15 cellular contexts compared by ENCODE assay signal in genomic region chr9:79263666-79264460, GRCh38.
DNase-seq lines count a peak whose midpoint lies in the region; ATAC-seq, FAIRE-seq and TF ChIP-seq lines count a peak whose summit lies in the region.
"Had no signal": no experiment of that assay in that cellular context is flagged by ENCODE, and none has a peak within 500 bp of the region (broad histone marks: within the 10 kb centered on the region; RNA-seq: fewer than 3 reads in every experiment).

No MANE protein-coding gene starts in this region.

- no peaks in the 10 kb centered on the region for H3K36me3 ChIP-seq in stomach

- 59 to 70% (median 65%) methylated on average over 3 of the region's 3 CpGs for WGBS in stomach, 5 donors

- TF ChIP-seq EP300 in stomach (IDR thresholded peaks at IDR 0.05), result no peak

- no peak overlapping the region for H3K4me3 ChIP-seq in stomach
- H3K4me3 ChIP-seq: mucosa of descending colon had no signal

- H3K36me3 Mint-ChIP-seq in dendritic cell treated with granulocyte-macrophage colony-stimulating factor and Interleukin-4, amounts not matched to agents 40 ng/mL and 50 ng/mL, for 4 days (ENCODE audit: low read depth), result peaks cover 6% of the 10 kb centered on the region
- H3K36me3 Mint-ChIP-seq: activated CD4-positive, alpha-beta memory T cell treated with anti-CD3 and anti-CD28 coated beads for 36 hours had no signal

- H3K4me1 ChIP-seq in stomach, result no peaks in the 10 kb centered on the region

- H3K27ac ChIP-seq in stomach, result no peak overlapping the region

- H3K27ac Mint-ChIP-seq in dendritic cell treated with granulocyte-macrophage colony-stimulating factor and Interleukin-4, amounts not matched to agents 40 ng/mL and 50 ng/mL, for 4 days, result no peak overlapping the region
- H3K27ac Mint-ChIP-seq: activated CD4-positive, alpha-beta memory T cell treated with anti-CD3 and anti-CD28 coated beads for 36 hours; progenitor cell of endocrine pancreas had no signal

- TF ChIP-seq CTCF in stomach (IDR thresholded peaks at IDR 0.05), result no peak

- H3K4me3 Mint-ChIP-seq in dendritic cell treated with granulocyte-macrophage colony-stimulating factor and Interleukin-4, amounts not matched to agents 40 ng/mL and 50 ng/mL, for 4 days, result peak overlapping the region; percentile 1
- H3K4me3 Mint-ChIP-seq: activated CD4-positive, alpha-beta memory T cell treated with anti-CD3 and anti-CD28 coated beads for 36 hours had no signal

- H3K27me3 Mint-ChIP-seq in dendritic cell treated with granulocyte-macrophage colony-stimulating factor and Interleukin-4, amounts not matched to agents 40 ng/mL and 50 ng/mL, for 4 days, result no peaks in the 10 kb centered on the region

- H3K27me3 ChIP-seq in stomach, result no peaks in the 10 kb centered on the region

- intact Hi-C loops in dendritic cell treated with granulocyte-macrophage colony-stimulating factor and Interleukin-4, amounts not matched to agents 40 ng/mL and 50 ng/mL, for 4 days (cut with micrococcal nuclease), result no loop called here
- intact Hi-C loops in stomach (cut with DNase I; ENCODE audit: low total_unique reads), result no loop called here

- FAIRE-seq in GM12892 (lab: Jason Lieb, UNC), result no peak

- no peak for ATAC-seq in GM18517 (IDR thresholded peaks at IDR 0.05; ENCODE audit: unreplicated experiment)
- ATAC-seq: esophagus mucosa, mucosa of descending colon had no signal

- H3K9me3 ChIP-seq in stomach, result no peaks in the 10 kb centered on the region
- H3K9me3 ChIP-seq: mucosa of descending colon had no signal

- H3K4me1 Mint-ChIP-seq in dendritic cell treated with granulocyte-macrophage colony-stimulating factor and Interleukin-4, amounts not matched to agents 40 ng/mL and 50 ng/mL, for 4 days (ENCODE audit: low read depth), result peaks cover 37% of the 10 kb centered on the region

- no peak for TF ChIP-seq POLR2A in stomach (IDR thresholded peaks at IDR 0.05)
- TF ChIP-seq POLR2A in GM12892 (IDR thresholded peaks at IDR 0.05; ENCODE audit: low read depth, low read length), result no peak

- peaks cover 11% of the 10 kb centered on the region for H3K9me3 Mint-ChIP-seq in dendritic cell treated with granulocyte-macrophage colony-stimulating factor and Interleukin-4, amounts not matched to agents 40 ng/mL and 50 ng/mL, for 4 days

- DNase-seq in AG08395 (ENCODE audit: low spot score), result peak; percentile 49
- DNase-seq in EH (ENCODE audit: low read depth), result peak; percentile 78
- DNase-seq in NCI-H226, result peak; percentile 12
- no peak for DNase-seq in stomach
- no peak for DNase-seq in GM12892 (ENCODE audit: insufficient read length)
- DNase-seq in ecto neural progenitor cell (ENCODE audit: low spot score), result no peak
- DNase-seq: activated CD4-positive, alpha-beta memory T cell treated with anti-CD3 and anti-CD28 coated beads for 36 hours; activated naive CD4-positive, alpha-beta T cell; MM.1S; stimulated activated naive CD4-positive, alpha-beta T cell treated with Interleukin-2 at 50 U/mL for 16 hours had no signal

Comparison
In these comparisons a context has a peak if more than half of its experiments do, and no peak if none do; other contexts are left out.
1. DNase-seq: peak in AG08395 (single experiment), EH (single experiment) and NCI-H226 (single experiment); none in stomach (single experiment), GM12892 (single experiment) and ecto neural progenitor cell (single experiment).